In genomic region chr12:41536813-41537490, GRCh38 we compare ENCODE assay signal across 2 cellular contexts.
TF ChIP-seq lines count a peak whose summit lies in the region.

No MANE protein-coding gene starts in this region.

TF ChIP-seq in SK-N-SH, 30 proteins besides CTCF, POLR2A, EP300 and RAD21 (continued from another document):
- TF ChIP-seq ZBTB33 (IDR thresholded peaks at IDR 0.05; ENCODE audit: borderline replicate concordance, low read depth) = no peak
- TF ChIP-seq IRF3 (IDR thresholded peaks at IDR 0.05; ENCODE audit: low read depth, low read length) = no peak
- TF ChIP-seq SMC3 (IDR thresholded peaks at IDR 0.05; ENCODE audit: low read depth, low read length) = no peak
- no peak for TF ChIP-seq POLR2AphosphoS5 (IDR thresholded peaks at IDR 0.05; ENCODE audit: low read depth, low read length)
- no peak for TF ChIP-seq TCF12 (IDR thresholded peaks at IDR 0.05)
- TF ChIP-seq RXRA (IDR thresholded peaks at IDR 0.05; ENCODE audit: borderline replicate concordance, low read depth) = no peak
- TF ChIP-seq TEAD4 (IDR thresholded peaks at IDR 0.05; ENCODE audit: borderline replicate concordance, insufficient read depth) = no peak
- TF ChIP-seq USF1 (IDR thresholded peaks at IDR 0.05; ENCODE audit: borderline replicate concordance, low read depth) = no peak
- TF ChIP-seq FOXM1 (IDR thresholded peaks at IDR 0.05; ENCODE audit: low read depth) = no peak
- no peak for TF ChIP-seq RCOR1 (IDR thresholded peaks at IDR 0.05; ENCODE audit: low read length)
- TF ChIP-seq RFX5 (IDR thresholded peaks at IDR 0.05; ENCODE audit: low read length) = no peak
TF ChIP-seq in SK-N-SH: peak in this region for 0.

TF ChIP-seq in SK-N-SH treated with all-trans-retinoic acid at 6 μM for 48 hours, 23 proteins besides CTCF, POLR2A, EP300 and RAD21 (continued from another document):
- TF ChIP-seq PATZ1 (CRISPR knock-in tag; IDR thresholded peaks at IDR 0.05; ENCODE audit: borderline replicate concordance) = no peak
